23 cellular contexts compared by ENCODE assay signal in the genomic region with DNA sequence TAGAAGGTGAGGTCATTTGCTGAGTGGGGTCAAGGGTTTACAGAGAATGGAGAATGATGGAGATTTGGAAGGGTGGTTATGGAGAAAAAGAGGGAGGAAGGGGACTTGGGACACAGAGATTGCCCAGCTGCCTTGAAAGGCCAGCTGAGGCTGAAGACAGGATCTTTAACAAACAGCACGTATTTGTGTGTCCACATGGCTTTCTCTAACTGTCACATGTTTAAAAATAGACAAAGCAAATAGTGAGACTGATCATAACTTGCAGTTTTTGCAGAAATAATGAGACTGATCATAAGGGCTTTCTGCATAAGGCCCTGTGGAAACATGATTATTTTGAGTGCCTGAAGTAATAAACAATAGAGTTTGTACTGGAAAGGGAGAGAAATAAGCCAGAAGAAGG.
"Had no signal": no experiment of that assay in that cellular context is flagged by ENCODE, and none has a peak within 500 bp of the region (broad histone marks: within the 10 kb centered on the region; RNA-seq: fewer than 3 reads in every experiment).

No MANE protein-coding gene starts in this region.

- H3K36me3 Mint-ChIP-seq: activated naive CD4-positive, alpha-beta T cell treated with anti-CD3 and anti-CD28 coated beads, Interleukin-2, amount 10 ng/mL, durations not matched to agents 7 days and 5 days; activated naive CD8-positive, alpha-beta T cell treated with anti-CD3 and anti-CD28 coated beads for 36 hours; T-cell had no signal

- H3K36me3 ChIP-seq: brain microvascular endothelial cell, cardiac muscle cell had no signal

- H3K9me3 Mint-ChIP-seq: activated B cell treated with CpG ODN at 0.5 μM for 24 hours; activated CD4-positive, alpha-beta memory T cell treated with anti-CD3 and anti-CD28 coated beads, Interleukin-2, amount 10 ng/mL, durations not matched to agents 7 days and 5 days; activated naive CD4-positive, alpha-beta T cell treated with anti-CD3 and anti-CD28 coated beads, Interleukin-2, amount 10 ng/mL, durations not matched to agents 7 days and 5 days; activated naive CD8-positive, alpha-beta T cell treated with anti-CD3 and anti-CD28 coated beads for 36 hours; activated T-helper 17 cell treated with anti-CD3 and anti-CD28 coated beads, Interleukin-2, amount 50 U/mL, for 72 hours had no signal

- H3K4me3 ChIP-seq: cardiac muscle cell, K562, SK-N-MC had no signal

- DNase-seq: activated B cell treated with CpG ODN at 0.5 μM for 24 hours; activated CD4-positive, alpha-beta memory T cell treated with anti-CD3 and anti-CD28 coated beads, Interleukin-2, amount 10 ng/mL, durations not matched to agents 7 days and 5 days; activated CD4-positive, alpha-beta T cell treated with anti-CD3 and anti-CD28 coated beads, Interleukin-2, amount 50 U/mL, for 1 hour; activated gamma-delta T cell treated with Interleukin-2 at 50 U/mL for 16 hours; activated naive CD4-positive, alpha-beta T cell treated with anti-CD3 and anti-CD28 coated beads, Interleukin-2, amount 10 ng/mL, durations not matched to agents 7 days and 5 days; activated naive CD8-positive, alpha-beta T cell treated with anti-CD3 and anti-CD28 coated beads for 36 hours; activated T-cell treated with anti-CD3 and anti-CD28 coated beads for 4 hours; activated T-cell treated with anti-CD3 and anti-CD28 coated beads, Interleukin-2, amount 50 U/mL, for 48 hours; brain microvascular endothelial cell; Karpas-422; NCI-H1694; NCI-H2029; NCI-H345; NCI-H510A; NCI-H526 treated with DMSO at 0.1 percent for 48 hours; PC-3; T-cell; T-helper 2 cell; T1000 had no signal

- H3K4me3 Mint-ChIP-seq: activated B cell treated with CpG ODN at 0.5 μM for 24 hours; activated CD4-positive, alpha-beta memory T cell treated with anti-CD3 and anti-CD28 coated beads, Interleukin-2, amount 10 ng/mL, durations not matched to agents 7 days and 5 days; activated naive CD4-positive, alpha-beta T cell treated with anti-CD3 and anti-CD28 coated beads, Interleukin-2, amount 10 ng/mL, durations not matched to agents 7 days and 5 days; activated naive CD8-positive, alpha-beta T cell treated with anti-CD3 and anti-CD28 coated beads for 36 hours; activated T-helper 17 cell treated with anti-CD3 and anti-CD28 coated beads, Interleukin-2, amount 50 U/mL, for 72 hours; T-cell had no signal

- H3K27me3 ChIP-seq: brain microvascular endothelial cell, cardiac muscle cell had no signal

- H3K27me3 Mint-ChIP-seq: activated B cell treated with CpG ODN at 0.5 μM for 24 hours; activated CD4-positive, alpha-beta memory T cell treated with anti-CD3 and anti-CD28 coated beads, Interleukin-2, amount 10 ng/mL, durations not matched to agents 7 days and 5 days; activated naive CD4-positive, alpha-beta T cell treated with anti-CD3 and anti-CD28 coated beads, Interleukin-2, amount 10 ng/mL, durations not matched to agents 7 days and 5 days; activated naive CD8-positive, alpha-beta T cell treated with anti-CD3 and anti-CD28 coated beads for 36 hours; activated T-helper 17 cell treated with anti-CD3 and anti-CD28 coated beads, Interleukin-2, amount 50 U/mL, for 72 hours; T-cell had no signal

- H3K27ac Mint-ChIP-seq: activated B cell treated with CpG ODN at 0.5 μM for 24 hours; activated CD4-positive, alpha-beta memory T cell treated with anti-CD3 and anti-CD28 coated beads, Interleukin-2, amount 10 ng/mL, durations not matched to agents 7 days and 5 days; activated naive CD4-positive, alpha-beta T cell treated with anti-CD3 and anti-CD28 coated beads, Interleukin-2, amount 10 ng/mL, durations not matched to agents 7 days and 5 days; activated naive CD8-positive, alpha-beta T cell treated with anti-CD3 and anti-CD28 coated beads for 36 hours; activated T-helper 17 cell treated with anti-CD3 and anti-CD28 coated beads, Interleukin-2, amount 50 U/mL, for 72 hours; T-cell had no signal

- H3K4me1 Mint-ChIP-seq: activated naive CD4-positive, alpha-beta T cell treated with anti-CD3 and anti-CD28 coated beads, Interleukin-2, amount 10 ng/mL, durations not matched to agents 7 days and 5 days; activated naive CD8-positive, alpha-beta T cell treated with anti-CD3 and anti-CD28 coated beads for 36 hours; activated T-helper 17 cell treated with anti-CD3 and anti-CD28 coated beads, Interleukin-2, amount 50 U/mL, for 72 hours; T-cell had no signal
